24 cellular contexts compared by ENCODE assay signal in genomic region chr11:92388380-92388779, GRCh38.
DNase-seq lines count a peak whose midpoint lies in the region; ATAC-seq and TF ChIP-seq lines count a peak whose summit lies in the region.
"Had no signal": no experiment of that assay in that cellular context is flagged by ENCODE, and none has a peak within 500 bp of the region (broad histone marks: within the 10 kb centered on the region; RNA-seq: fewer than 3 reads in every experiment).

No MANE protein-coding gene starts in this region.

- DNase-seq in DMS53 (lab: John Stamatoyannopoulos, UW) (peak; percentile 36), DMS53 treated with DMSO at 0.1 percent for 48 hours (lab: John Stamatoyannopoulos, UW; ENCODE audit: unreplicated experiment) (no peak), RWPE2 (ENCODE audit: low spot score) (no peak), fibroblast of the aortic adventitia (ENCODE audit: low read depth) (no peak), testis (no peak), NCI-H1048 (lab: John Stamatoyannopoulos, UW) (no peak), esophagus muscularis mucosa (ENCODE audit: extremely low spot score) (no peak)
- no peak for DNase-seq in activated T-helper 1 cell treated with anti-CD3 and anti-CD28 coated beads, Interleukin-12 subunit alpha, Interleukin-12 subunit beta, Interleukin-2, Interleukin-4 antibody, amounts not matched to agents 30 ng/mL and 10 ng/mL and 1 ng/mL, durations not matched to agents 14 hours and 24 hours and 36 hours (ENCODE audit: low spot score)
- DNase-seq: activated CD4-positive, CD25-positive, alpha-beta regulatory T cell; activated CD8-positive, alpha-beta T cell treated with anti-CD3 and anti-CD28 coated beads for 36 hours; activated T-cell treated with anti-CD3 and anti-CD28 coated beads, Interleukin-2, amount 50 U/mL, for 24 hours; CD4-positive, alpha-beta T cell; dorsolateral prefrontal cortex; heart right ventricle; lower lobe of right lung; NCI-H2081; small intestine; T-helper 2 cell; tibial artery had no signal

- no peaks in the 10 kb centered on the region for H3K9me3 ChIP-seq in RWPE2 (ENCODE audit: severe bottlenecking)
- no peaks in the 10 kb centered on the region for H3K9me3 ChIP-seq in testis
- H3K9me3 ChIP-seq in esophagus muscularis mucosa, result no peaks in the 10 kb centered on the region
- H3K9me3 ChIP-seq: A549, breast epithelium, heart right ventricle, lower lobe of right lung, tibial artery had no signal

- TF ChIP-seq EP300 in esophagus muscularis mucosa (IDR thresholded peaks at IDR 0.05), result no peak

- no peak overlapping the region for H3K27ac ChIP-seq in RWPE2 (ENCODE audit: poor library complexity, severe bottlenecking)
- no peak overlapping the region for H3K27ac ChIP-seq in testis
- no peak overlapping the region for H3K27ac ChIP-seq in esophagus muscularis mucosa (replicated peaks in 1 of 4)
- H3K27ac ChIP-seq: A549, breast epithelium, dorsolateral prefrontal cortex, heart right ventricle, HL-60, lower lobe of right lung, tibial artery had no signal

- H3K4me3 Mint-ChIP-seq in activated T-helper 1 cell treated with anti-CD3 and anti-CD28 coated beads, Interleukin-12 subunit alpha, Interleukin-12 subunit beta, Interleukin-2, Interleukin-4 antibody, amounts not matched to agents 30 ng/mL and 10 ng/mL and 1 ng/mL, durations not matched to agents 14 hours and 24 hours and 36 hours, result no peak overlapping the region
- H3K4me3 Mint-ChIP-seq: activated CD8-positive, alpha-beta T cell treated with anti-CD3 and anti-CD28 coated beads for 36 hours; activated naive CD4-positive, alpha-beta T cell treated with anti-CD3 and anti-CD28 coated beads, Interleukin-2, amount 50 U/mL, for 24 hours; activated T-cell treated with anti-CD3 and anti-CD28 coated beads, Interleukin-2, amount 50 U/mL, for 24 hours; CD4-positive, alpha-beta T cell had no signal

- no peaks in the 10 kb centered on the region for H3K4me1 Mint-ChIP-seq in activated T-helper 1 cell treated with anti-CD3 and anti-CD28 coated beads, Interleukin-12 subunit alpha, Interleukin-12 subunit beta, Interleukin-2, Interleukin-4 antibody, amounts not matched to agents 30 ng/mL and 10 ng/mL and 1 ng/mL, durations not matched to agents 14 hours and 24 hours and 36 hours (ENCODE audit: low read depth)
- H3K4me1 Mint-ChIP-seq: activated naive CD4-positive, alpha-beta T cell treated with anti-CD3 and anti-CD28 coated beads, Interleukin-2, amount 50 U/mL, for 24 hours had no signal

- WGBS in testis, 2 donors, result 92 to 98% methylated on average over 1 of the region's 1 CpG
- 96% methylated on average over 1 of the region's 1 CpG for WGBS in esophagus muscularis mucosa

- H3K36me3 ChIP-seq in RWPE2 (ENCODE audit: low read depth), result no peaks in the 10 kb centered on the region
- no peaks in the 10 kb centered on the region for H3K36me3 ChIP-seq in testis (ENCODE audit: low read depth, missing control alignments)
- H3K36me3 ChIP-seq in esophagus muscularis mucosa, result no peaks in the 10 kb centered on the region
- H3K36me3 ChIP-seq: breast epithelium, heart right ventricle, lower lobe of right lung, tibial artery had no signal

- H3K27me3 Mint-ChIP-seq in activated T-helper 1 cell treated with anti-CD3 and anti-CD28 coated beads, Interleukin-12 subunit alpha, Interleukin-12 subunit beta, Interleukin-2, Interleukin-4 antibody, amounts not matched to agents 30 ng/mL and 10 ng/mL and 1 ng/mL, durations not matched to agents 14 hours and 24 hours and 36 hours (ENCODE audit: insufficient read depth), result peaks cover 3% of the 10 kb centered on the region
- H3K27me3 Mint-ChIP-seq: activated CD8-positive, alpha-beta T cell treated with anti-CD3 and anti-CD28 coated beads for 36 hours; activated naive CD4-positive, alpha-beta T cell treated with anti-CD3 and anti-CD28 coated beads, Interleukin-2, amount 50 U/mL, for 24 hours; activated T-cell treated with anti-CD3 and anti-CD28 coated beads, Interleukin-2, amount 50 U/mL, for 24 hours; CD4-positive, alpha-beta T cell had no signal

- TF ChIP-seq POLR2A in testis (IDR thresholded peaks at IDR 0.05) (no peak), esophagus muscularis mucosa (IDR thresholded peaks at IDR 0.05; ENCODE audit: low read depth) (no peak)

- TF ChIP-seq CTCF in RWPE2 (IDR thresholded peaks at IDR 0.05; ENCODE audit: poor library complexity, severe bottlenecking) (peak; percentile 12), fibroblast of the aortic adventitia (IDR thresholded peaks at IDR 0.05; ENCODE audit: insufficient read depth, low read length) (peak; percentile 22), testis (IDR thresholded peaks at IDR 0.05) (peak in 2 of 3 experiments; percentile 3 to 34), esophagus muscularis mucosa (IDR thresholded peaks at IDR 0.05) (peak in 1 of 3 experiments; percentile 11)

- peaks cover 6% of the 10 kb centered on the region for H3K4me1 ChIP-seq in RWPE2 (ENCODE audit: insufficient read depth, poor library complexity, severe bottlenecking)
- H3K4me1 ChIP-seq in testis, result no peaks in the 10 kb centered on the region
- peaks cover 0 to 15% (median 11%) of the 10 kb centered on the region in 4 donors for H3K4me1 ChIP-seq in esophagus muscularis mucosa
- H3K4me1 ChIP-seq: breast epithelium, lower lobe of right lung had no signal

- H3K27me3 ChIP-seq in RWPE2 (ENCODE audit: insufficient read depth, poor library complexity, severe bottlenecking), result no peaks in the 10 kb centered on the region
- H3K27me3 ChIP-seq in testis, result no peaks in the 10 kb centered on the region
- H3K27me3 ChIP-seq in esophagus muscularis mucosa, result no peaks in the 10 kb centered on the region
- H3K27me3 ChIP-seq: breast epithelium, heart right ventricle, tibial artery had no signal

- intact Hi-C loops in testis (cut with DNase I; ENCODE audit: low total_unique reads), result no loop called here
- intact Hi-C loops in esophagus muscularis mucosa (cut with DNase I), result no loop called here
- intact Hi-C loops in activated T-helper 1 cell treated with anti-CD3 and anti-CD28 coated beads, Interleukin-12 subunit alpha, Interleukin-12 subunit beta, Interleukin-2, Interleukin-4 antibody, amounts not matched to agents 30 ng/mL and 10 ng/mL and 1 ng/mL, durations not matched to agents 14 hours and 24 hours and 36 hours (cut with micrococcal nuclease), result no loop called here

- H3K27ac Mint-ChIP-seq in activated T-helper 1 cell treated with anti-CD3 and anti-CD28 coated beads, Interleukin-12 subunit alpha, Interleukin-12 subunit beta, Interleukin-2, Interleukin-4 antibody, amounts not matched to agents 30 ng/mL and 10 ng/mL and 1 ng/mL, durations not matched to agents 14 hours and 24 hours and 36 hours, result no peak overlapping the region
- H3K27ac Mint-ChIP-seq: activated CD8-positive, alpha-beta T cell treated with anti-CD3 and anti-CD28 coated beads for 36 hours; activated naive CD4-positive, alpha-beta T cell treated with anti-CD3 and anti-CD28 coated beads, Interleukin-2, amount 50 U/mL, for 24 hours; activated T-cell treated with anti-CD3 and anti-CD28 coated beads, Interleukin-2, amount 50 U/mL, for 24 hours; CD4-positive, alpha-beta T cell had no signal

- no peaks in the 10 kb centered on the region for H3K9me3 Mint-ChIP-seq in activated T-helper 1 cell treated with anti-CD3 and anti-CD28 coated beads, Interleukin-12 subunit alpha, Interleukin-12 subunit beta, Interleukin-2, Interleukin-4 antibody, amounts not matched to agents 30 ng/mL and 10 ng/mL and 1 ng/mL, durations not matched to agents 14 hours and 24 hours and 36 hours
- H3K9me3 Mint-ChIP-seq: activated CD8-positive, alpha-beta T cell treated with anti-CD3 and anti-CD28 coated beads for 36 hours; activated T-cell treated with anti-CD3 and anti-CD28 coated beads, Interleukin-2, amount 50 U/mL, for 24 hours; CD4-positive, alpha-beta T cell had no signal

- ATAC-seq in RWPE2 (ENCODE audit: low read depth), result no peak
- ATAC-seq: A549; activated CD8-positive, alpha-beta T cell treated with anti-CD3 and anti-CD28 coated beads for 36 hours; esophagus mucosa; heart right ventricle; lower lobe of right lung had no signal

- no peak overlapping the region for H3K4me3 ChIP-seq in RWPE2 (ENCODE audit: severe bottlenecking)
- H3K4me3 ChIP-seq in fibroblast of the aortic adventitia (ENCODE audit: low read depth, low read length), result no peak overlapping the region
- H3K4me3 ChIP-seq in testis, result no peak overlapping the region
- no peak overlapping the region for H3K4me3 ChIP-seq in esophagus muscularis mucosa
- H3K4me3 ChIP-seq: A549, breast epithelium, dorsolateral prefrontal cortex, heart right ventricle, lower lobe of right lung, tibial artery had no signal

- H3K36me3 Mint-ChIP-seq in activated T-helper 1 cell treated with anti-CD3 and anti-CD28 coated beads, Interleukin-12 subunit alpha, Interleukin-12 subunit beta, Interleukin-2, Interleukin-4 antibody, amounts not matched to agents 30 ng/mL and 10 ng/mL and 1 ng/mL, durations not matched to agents 14 hours and 24 hours and 36 hours (ENCODE audit: low read depth), result no peaks in the 10 kb centered on the region
- H3K36me3 Mint-ChIP-seq: activated naive CD4-positive, alpha-beta T cell treated with anti-CD3 and anti-CD28 coated beads, Interleukin-2, amount 50 U/mL, for 24 hours had no signal
